ENCODE assay signal across 9 cellular contexts in the genomic region with DNA sequence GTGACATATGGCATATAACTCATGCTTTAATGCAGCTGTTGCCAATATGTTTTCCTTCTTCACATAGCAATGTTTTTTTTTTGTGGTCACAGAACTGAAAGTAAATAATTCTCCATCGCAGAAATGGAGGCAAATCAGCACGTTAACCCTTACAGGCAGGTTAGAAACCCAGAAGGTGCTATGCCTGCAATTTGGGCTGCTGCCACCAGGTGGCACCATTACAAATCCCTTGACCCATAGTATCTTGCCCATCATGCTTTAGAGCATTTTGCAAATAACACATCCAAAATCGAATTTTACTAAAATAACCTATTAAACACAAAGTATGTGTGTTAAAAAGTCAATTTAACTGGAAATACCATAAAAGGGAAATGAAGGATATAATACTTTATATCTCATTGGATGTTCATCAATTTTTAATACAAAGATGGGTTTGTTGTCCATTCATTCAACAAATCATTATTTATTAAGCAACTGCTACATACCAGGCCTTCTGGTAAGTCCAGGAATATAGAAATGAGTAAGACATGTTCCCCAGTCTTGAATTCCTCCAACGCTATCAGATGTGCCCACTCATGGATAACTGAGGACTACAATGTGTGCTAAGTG.
DNase-seq lines count a peak whose midpoint lies in the region; ATAC-seq, FAIRE-seq and TF ChIP-seq lines count a peak whose summit lies in the region.
"Had no signal": no experiment of that assay in that cellular context is flagged by ENCODE, and none has a peak within 500 bp of the region (broad histone marks: within the 10 kb centered on the region; RNA-seq: fewer than 3 reads in every experiment).

No MANE protein-coding gene starts in this region.

- no TSS peak for BruUV-seq in K562 (replicated peaks; lab: Mats Ljungman, UMichigan)

- no peak overlapping the region for H3K9ac ChIP-seq in K562 (ENCODE audit: insufficient read depth in 1 of 2, low read depth in 2 of 2, low read length in 2 of 2)

- POLR2A ChIA-PET in activated CD4-positive, alpha-beta T cell treated with anti-CD3 and anti-CD28 coated beads for 36 hours (lab: Charles Lee), result no interaction called here
- POLR2A ChIA-PET in K562 (lab: Yijun Ruan, JAX), result interaction anchor here (0.6 kb wide), 1 partner anchor 312 kb away, joined by 4 read pairs; no protein-coding TSS in a partner anchor

- H3K27me3 Mint-ChIP-seq in activated CD4-positive, alpha-beta T cell treated with anti-CD3 and anti-CD28 coated beads for 36 hours, result no peaks in the 10 kb centered on the region
- no peaks in the 10 kb centered on the region for H3K27me3 Mint-ChIP-seq in nephron (ENCODE audit: low read depth)

- no peak for TF ChIP-seq POLR2A in K562 (conservative IDR thresholded peaks at IDR 0.05)
- no peak for TF ChIP-seq POLR2A in suprapubic skin (IDR thresholded peaks at IDR 0.05)

- H3K4me2 ChIP-seq in K562 (ENCODE audit: insufficient read depth, low read length), result no peak overlapping the region

- no peak for ATAC-seq in activated CD4-positive, alpha-beta T cell treated with anti-CD3 and anti-CD28 coated beads for 36 hours
- peak; percentile 54; the same call in 1 of the 3 replicates for ATAC-seq in K562
- no peak for ATAC-seq in GM19324 (IDR thresholded peaks at IDR 0.05; ENCODE audit: low FRiP score, unreplicated experiment)
- no peak for ATAC-seq in GM19395 (IDR thresholded peaks at IDR 0.05; ENCODE audit: unreplicated experiment)

- no peak overlapping the region for H3K27ac ChIP-seq in K562 (ENCODE audit: extremely low read depth, low read depth, low read length)
- no peak overlapping the region for H3K27ac ChIP-seq in suprapubic skin

- intact Hi-C loops in activated CD4-positive, alpha-beta T cell treated with anti-CD3 and anti-CD28 coated beads for 36 hours (cut with DNase I, micrococcal nuclease), result loop anchor here (1.0 to 5.0 kb wide), 4 partner anchors 718 to 821 kb away; no protein-coding TSS in a partner anchor
- intact Hi-C loops in K562 (cut with micrococcal nuclease), result loop anchor here (2.0 kb wide), 1 partner anchor 717 kb away; no protein-coding TSS in a partner anchor

- peak; percentile 75 for FAIRE-seq in K562 (lab: Jason Lieb, UNC)

- H3K27me3 ChIP-seq in K562 (ENCODE audit: control insufficient read depth in 2 of 2, insufficient read depth in 2 of 2, low read length in 2 of 2) (no peaks in the 10 kb centered on the region), suprapubic skin (no peaks in the 10 kb centered on the region)

- no peaks in the 10 kb centered on the region for H4K20me1 ChIP-seq in K562 (replicated peaks; ENCODE audit: control insufficient read depth, insufficient read depth, low read length)

- no peaks in the 10 kb centered on the region for H3K4me1 Mint-ChIP-seq in activated CD4-positive, alpha-beta T cell treated with anti-CD3 and anti-CD28 coated beads for 36 hours
- no peaks in the 10 kb centered on the region for H3K4me1 Mint-ChIP-seq in nephron

- H3K9me1 ChIP-seq in K562 (ENCODE audit: control insufficient read depth, insufficient read depth, low read length), result no peaks in the 10 kb centered on the region

- no peak overlapping the region for H2AFZ ChIP-seq in K562 (ENCODE audit: low read depth, low read length)

- TF ChIP-seq RAD21 in K562 (CRISPR knock-in tag; conservative IDR thresholded peaks at IDR 0.05 in 1 of 2, IDR thresholded peaks at IDR 0.05 in 1 of 2), result peak in 1 of 2 experiments; percentile 67; a peak in 3 of 4 replicates

- H3K27ac Mint-ChIP-seq in activated CD4-positive, alpha-beta T cell treated with anti-CD3 and anti-CD28 coated beads for 36 hours, result no peak overlapping the region
- no peak overlapping the region for H3K27ac Mint-ChIP-seq in nephron

- H3K4me1 ChIP-seq in K562 (replicated peaks in 1 of 2; ENCODE audit: control insufficient read depth in 2 of 2, insufficient read depth in 2 of 2, low read length in 2 of 2), result no peaks in the 10 kb centered on the region
- no peaks in the 10 kb centered on the region for H3K4me1 ChIP-seq in suprapubic skin

- no peaks in the 10 kb centered on the region for H3K9me3 ChIP-seq in K562 (replicated peaks; ENCODE audit: control insufficient read depth, insufficient read depth, low read depth, low read length)
- peaks cover 8% of the 10 kb centered on the region for H3K9me3 ChIP-seq in suprapubic skin

- H3K36me3 ChIP-seq in K562 (ENCODE audit: control insufficient read depth, insufficient read depth, low read length) (no peaks in the 10 kb centered on the region), suprapubic skin (no peaks in the 10 kb centered on the region)

- H3K9me3 Mint-ChIP-seq in activated CD4-positive, alpha-beta T cell treated with anti-CD3 and anti-CD28 coated beads for 36 hours (ENCODE audit: low read depth), result peaks cover 12% of the 10 kb centered on the region
- H3K9me3 Mint-ChIP-seq in nephron, result peaks cover 11% of the 10 kb centered on the region

- no peaks in the 10 kb centered on the region for H3K79me2 ChIP-seq in K562 (ENCODE audit: control insufficient read depth, insufficient read depth, low read length)

- 7% methylated on average over 4 of the region's 4 CpGs for WGBS in K562 (ENCODE audit: insufficient coverage, low coverage, missing lambda C conversion rate)
- WGBS in suprapubic skin, result 60% methylated on average over 4 of the region's 4 CpGs

- DNase-seq in activated CD4-positive, alpha-beta T cell treated with anti-CD3 and anti-CD28 coated beads for 36 hours, result peak; percentile 47
- no peak for DNase-seq in activated CD4-positive, alpha-beta T cell treated with anti-CD3 and anti-CD28 coated beads, Interleukin-2, amount 50 U/mL, for 4 hours
- peak; percentile 53 for DNase-seq in KBM-7
- peak; percentile 57 to 75 (median 66) for DNase-seq in K562 (ENCODE audit: extremely low read depth in 1 of 4, low spot score in 3 of 4)
- no peak for DNase-seq in suprapubic skin (ENCODE audit: low spot score in 2 of 2)
- DNase-seq: DMS153 had no signal

- H3K36me3 Mint-ChIP-seq in activated CD4-positive, alpha-beta T cell treated with anti-CD3 and anti-CD28 coated beads for 36 hours (ENCODE audit: low read depth), result no peaks in the 10 kb centered on the region
- no peaks in the 10 kb centered on the region for H3K36me3 Mint-ChIP-seq in nephron (ENCODE audit: low read depth)

- CTCF ChIA-PET in activated CD4-positive, alpha-beta T cell treated with anti-CD3 and anti-CD28 coated beads for 36 hours (lab: Charles Lee), result interaction anchor here (0.6 to 0.8 kb wide), 3 partner anchors 17 to 55 kb away, joined by 3 read pairs; no protein-coding TSS in a partner anchor
- CTCF ChIA-PET in K562 (lab: Yijun Ruan, JAX; ENCODE audit: low intra/inter-chr PET ratio), result interaction anchor here (1.1 to 1.4 kb wide), 2 partner anchors 718 to 820 kb away, joined by 3 to 7 read pairs; no protein-coding TSS in a partner anchor

- in situ Hi-C loops in KBM-7 (cut with MboI; ENCODE audit: low pct_unique_long_range_greater_than_20kb, low sequenced_read_pairs), result no loop called here
- in situ Hi-C loops in K562 (cut with MboI), result loop anchor here (25.0 kb wide), 1 partner anchor 719 kb away; a partner anchor contains a TSS

- TF ChIP-seq CTCF in K562 (IDR thresholded peaks at IDR 0.05 in 2 of 3, conservative IDR thresholded peaks at IDR 0.05 in 1 of 3; ENCODE audit: insufficient read depth in 2 of 3, low read depth in 1 of 3, low read length in 3 of 3), result peak; percentile 53 to 83 (median 61); a peak in 5 of 6 replicates
- peak; percentile 43 to 57 (median 46) for TF ChIP-seq CTCF in nephron (IDR thresholded peaks at IDR 0.05; ENCODE audit: unreplicated experiment in 3 of 3)
- TF ChIP-seq CTCF in suprapubic skin (IDR thresholded peaks at IDR 0.05), result no peak

- TF ChIP-seq EP300 in K562 (IDR thresholded peaks at IDR 0.05; ENCODE audit: low read length) (no peak), suprapubic skin (IDR thresholded peaks at IDR 0.05) (no peak)

- no peak overlapping the region for H3K4me3 Mint-ChIP-seq in activated CD4-positive, alpha-beta T cell treated with anti-CD3 and anti-CD28 coated beads for 36 hours
- no peak overlapping the region for H3K4me3 Mint-ChIP-seq in nephron

- H3K4me3 ChIP-seq in K562 (no peak overlapping the region), suprapubic skin (no peak overlapping the region)

TF ChIP-seq in K562, 482 proteins besides CTCF, POLR2A, EP300 and RAD21:
- TF ChIP-seq SMAD4 (CRISPR knock-in tag; conservative IDR thresholded peaks at IDR 0.05) (no peak), CBX3 (IDR thresholded peaks at IDR 0.05; ENCODE audit: borderline replicate concordance in 1 of 2, low read length in 2 of 2) (peak in 1 of 2 experiments; percentile 86; a peak in 2 of 3 replicates), TRIM28 (IDR thresholded peaks at IDR 0.05) (peak; percentile 46; the same call in 1 of the 2 replicates)
TF ChIP-seq in K562: peak in this region for 2.

Comparison
In these comparisons a context has a peak if more than half of its experiments do, and no peak if none do; other contexts are left out.
1. DNase-seq: peak in activated CD4-positive, alpha-beta T cell treated with anti-CD3 and anti-CD28 coated beads for 36 hours (single experiment), KBM-7 (single experiment) and K562 (4 of 4); none in activated CD4-positive, alpha-beta T cell treated with anti-CD3 and anti-CD28 coated beads, Interleukin-2, amount 50 U/mL, for 4 hours (0 of 2) and suprapubic skin (0 of 2).
2. CTCF ChIP-seq: peak in K562 (3 of 3) and nephron (3 of 3); none in suprapubic skin (0 of 2).